In genomic region chrX:2503591-2504500, GRCh38 we compare ENCODE assay signal across 20 cellular contexts. TPM values are rescaled to one million over a fixed set of nuclear protein-coding genes. Genes with fewer than 3 reads are reported as not detected.
DNase-seq lines count a peak whose midpoint lies in the region; ATAC-seq and TF ChIP-seq lines count a peak whose summit lies in the region.
"Had no signal": no experiment of that assay in that cellular context is flagged by ENCODE, and none has a peak within 500 bp of the region (broad histone marks: within the 10 kb centered on the region; RNA-seq: fewer than 3 reads in every experiment).

No MANE protein-coding gene starts in this region.

- no peaks in the 10 kb centered on the region for H3K9me3 Mint-ChIP-seq in activated CD8-positive, alpha-beta memory T cell treated with anti-CD3 and anti-CD28 coated beads, Interleukin-2, amount 10 ng/mL, durations not matched to agents 7 days and 5 days (ENCODE audit: low read depth)
- H3K9me3 Mint-ChIP-seq in activated B cell treated with CpG ODN at 0.5 μM for 24 hours, result no peaks in the 10 kb centered on the region
- H3K9me3 Mint-ChIP-seq in progenitor cell of endocrine pancreas (ENCODE audit: low read depth), result no peaks in the 10 kb centered on the region
- H3K9me3 Mint-ChIP-seq: activated CD8-positive, alpha-beta T cell treated with anti-CD3 and anti-CD28 coated beads for 36 hours; activated naive CD4-positive, alpha-beta T cell treated with anti-CD3 and anti-CD28 coated beads, Interleukin-2, amount 50 U/mL, for 72 hours; activated T-cell treated with anti-CD3 and anti-CD28 coated beads, Interleukin-2, amount 50 U/mL, for 4 hours; effector memory CD8-positive, alpha-beta T cell had no signal

- no peak overlapping the region for H3K18ac ChIP-seq in mesenchymal stem cell (ENCODE audit: low read depth in 1 of 2, low read length in 2 of 2)

- intact Hi-C loops in activated B cell treated with CpG ODN at 0.5 μM for 24 hours (cut with micrococcal nuclease), result loop anchor here (5.0 kb wide), 2 partner anchors 188 to 1052 kb away; partner anchors contain the start of genes ASMTL and CD99

- ATAC-seq in activated CD8-positive, alpha-beta memory T cell treated with anti-CD3 and anti-CD28 coated beads, Interleukin-2, amount 10 ng/mL, durations not matched to agents 7 days and 5 days, result no peak
- ATAC-seq in activated B cell treated with CpG ODN at 0.5 μM for 24 hours (ENCODE audit: low read depth), result no peak
- ATAC-seq: activated CD8-positive, alpha-beta T cell treated with anti-CD3 and anti-CD28 coated beads for 36 hours; activated naive CD4-positive, alpha-beta T cell treated with anti-CD3 and anti-CD28 coated beads, Interleukin-2, amount 50 U/mL, for 72 hours; activated T-cell treated with anti-CD3 and anti-CD28 coated beads, Interleukin-2, amount 50 U/mL, for 4 hours; effector memory CD8-positive, alpha-beta T cell; HCT116 had no signal

- H3K4me3 ChIP-seq in mesenchymal stem cell (ENCODE audit: insufficient read depth in 1 of 2, low read depth in 1 of 2, low read length in 2 of 2), result no peak overlapping the region
- H3K4me3 ChIP-seq: esophagus muscularis mucosa had no signal

- no peaks in the 10 kb centered on the region for H3K36me3 ChIP-seq in mesenchymal stem cell (ENCODE audit: control insufficient read depth in 1 of 2, insufficient read depth in 2 of 2, low read depth in 1 of 2, low read length in 2 of 2)
- H3K36me3 ChIP-seq: esophagus muscularis mucosa had no signal

- no peak overlapping the region for H2BK5ac ChIP-seq in mesenchymal stem cell (ENCODE audit: low read depth, low read length, poor library complexity, severe bottlenecking)

- no peak overlapping the region for H2AFZ ChIP-seq in mesenchymal stem cell (ENCODE audit: low read depth, low read length)

- 93% methylated on average over 8 of the region's 13 CpGs for WGBS in mesenchymal stem cell

- POLR2A ChIA-PET in activated B cell treated with CpG ODN at 0.5 μM for 24 hours (lab: Charles Lee), result no interaction called here

- H3K14ac ChIP-seq in mesenchymal stem cell (ENCODE audit: low read length in 2 of 2), result no peak overlapping the region

- H4K91ac ChIP-seq in mesenchymal stem cell (ENCODE audit: low read length), result no peak overlapping the region

- H2BK120ac ChIP-seq in mesenchymal stem cell (ENCODE audit: low read depth, low read length), result no peak overlapping the region

- H3K9ac ChIP-seq in mesenchymal stem cell (ENCODE audit: low read length), result no peak overlapping the region

- H3K4me1 ChIP-seq in mesenchymal stem cell (ENCODE audit: control insufficient read depth, insufficient read depth, low read depth, low read length), result peaks cover 16% of the 10 kb centered on the region

- no peaks in the 10 kb centered on the region for H3K79me1 ChIP-seq in mesenchymal stem cell (replicated peaks; ENCODE audit: low read length, poor library complexity, severe bottlenecking)

- peak overlapping the region; percentile 18 for H2AK5ac ChIP-seq in mesenchymal stem cell (ENCODE audit: low read length, severe bottlenecking)

- no peaks in the 10 kb centered on the region for H3K27me3 Mint-ChIP-seq in activated CD8-positive, alpha-beta memory T cell treated with anti-CD3 and anti-CD28 coated beads, Interleukin-2, amount 10 ng/mL, durations not matched to agents 7 days and 5 days
- H3K27me3 Mint-ChIP-seq in activated B cell treated with CpG ODN at 0.5 μM for 24 hours, result no peaks in the 10 kb centered on the region
- H3K27me3 Mint-ChIP-seq in progenitor cell of endocrine pancreas, result no peaks in the 10 kb centered on the region
- H3K27me3 Mint-ChIP-seq: activated CD8-positive, alpha-beta T cell treated with anti-CD3 and anti-CD28 coated beads for 36 hours had no signal

- CTCF ChIA-PET in activated CD8-positive, alpha-beta memory T cell treated with anti-CD3 and anti-CD28 coated beads, Interleukin-2, amount 10 ng/mL, durations not matched to agents 7 days and 5 days (lab: Charles Lee), result no interaction called here
- CTCF ChIA-PET in activated B cell treated with CpG ODN at 0.5 μM for 24 hours (lab: Charles Lee), result no interaction called here

- no peak overlapping the region for H4K8ac ChIP-seq in mesenchymal stem cell (ENCODE audit: low read length)

- H3K4ac ChIP-seq in mesenchymal stem cell (ENCODE audit: low read depth in 1 of 2, low read length in 2 of 2), result no peak overlapping the region

- TF ChIP-seq CTCF in activated B cell treated with CpG ODN at 0.5 μM for 24 hours (IDR thresholded peaks at IDR 0.05) (no peak), progenitor cell of endocrine pancreas (IDR thresholded peaks at IDR 0.05; ENCODE audit: unreplicated experiment) (no peak)

- H3K4me3 Mint-ChIP-seq in activated CD8-positive, alpha-beta memory T cell treated with anti-CD3 and anti-CD28 coated beads, Interleukin-2, amount 10 ng/mL, durations not matched to agents 7 days and 5 days, result no peak overlapping the region
- peak overlapping the region; percentile 44 for H3K4me3 Mint-ChIP-seq in activated B cell treated with CpG ODN at 0.5 μM for 24 hours
- H3K4me3 Mint-ChIP-seq in progenitor cell of endocrine pancreas (ENCODE audit: low read depth), result no peak overlapping the region
- H3K4me3 Mint-ChIP-seq: activated CD8-positive, alpha-beta T cell treated with anti-CD3 and anti-CD28 coated beads for 36 hours; activated T-cell treated with anti-CD3 and anti-CD28 coated beads, Interleukin-2, amount 50 U/mL, for 4 hours; effector memory CD8-positive, alpha-beta T cell had no signal

- peak; percentile 41 for DNase-seq in activated CD8-positive, alpha-beta memory T cell treated with anti-CD3 and anti-CD28 coated beads for 24 hours
- no peak for DNase-seq in activated CD8-positive, alpha-beta memory T cell treated with anti-CD3 and anti-CD28 coated beads, Interleukin-2, amount 10 ng/mL, durations not matched to agents 7 days and 5 days
- DNase-seq in activated B cell treated with CpG ODN at 0.5 μM for 24 hours (no peak), mesenchymal stem cell (no peak), progenitor cell of endocrine pancreas (ENCODE audit: low spot score, unreplicated experiment) (no peak), NOMO-1 (lab: John Stamatoyannopoulos, UW; ENCODE audit: unreplicated experiment in 2 of 2) (no peak), 8988T (no peak), NCI-H2081 treated with DMSO at 0.1 percent for 48 hours (lab: John Stamatoyannopoulos, UW) (no peak)
- DNase-seq: activated CD8-positive, alpha-beta T cell treated with anti-CD3 and anti-CD28 coated beads for 36 hours; activated T-cell treated with anti-CD3 and anti-CD28 coated beads, Interleukin-2, amount 50 U/mL, for 4 hours; effector memory CD8-positive, alpha-beta T cell; hypothalamus; islet precursor cell; NCI-H2171; NCI-H524 treated with DMSO at 0.1 percent for 48 hours; T-helper 2 cell had no signal

- H3K4me2 ChIP-seq in mesenchymal stem cell (ENCODE audit: low read length, poor library complexity, severe bottlenecking), result no peak overlapping the region

- peaks cover 0 to 7% of the 10 kb centered on the region in 2 experiments for H3K27me3 ChIP-seq in mesenchymal stem cell (ENCODE audit: control insufficient read depth in 1 of 2, insufficient read depth in 1 of 2, low read length in 2 of 2)
- H3K27me3 ChIP-seq: esophagus muscularis mucosa had no signal

- peaks cover 1% of the 10 kb centered on the region for H3K36me3 Mint-ChIP-seq in activated CD8-positive, alpha-beta memory T cell treated with anti-CD3 and anti-CD28 coated beads, Interleukin-2, amount 10 ng/mL, durations not matched to agents 7 days and 5 days
- H3K36me3 Mint-ChIP-seq in activated B cell treated with CpG ODN at 0.5 μM for 24 hours (ENCODE audit: low read depth) (no peaks in the 10 kb centered on the region), progenitor cell of endocrine pancreas (ENCODE audit: insufficient read depth) (no peaks in the 10 kb centered on the region)
- H3K36me3 Mint-ChIP-seq: activated naive CD4-positive, alpha-beta T cell treated with anti-CD3 and anti-CD28 coated beads, Interleukin-2, amount 50 U/mL, for 72 hours had no signal

- H3K4me1 Mint-ChIP-seq in activated CD8-positive, alpha-beta memory T cell treated with anti-CD3 and anti-CD28 coated beads, Interleukin-2, amount 10 ng/mL, durations not matched to agents 7 days and 5 days, result peaks cover 13% of the 10 kb centered on the region
- H3K4me1 Mint-ChIP-seq in activated B cell treated with CpG ODN at 0.5 μM for 24 hours (peaks cover 14% of the 10 kb centered on the region), progenitor cell of endocrine pancreas (ENCODE audit: low read depth) (peaks cover 17% of the 10 kb centered on the region)

- no peak overlapping the region for H3K27ac Mint-ChIP-seq in activated CD8-positive, alpha-beta memory T cell treated with anti-CD3 and anti-CD28 coated beads, Interleukin-2, amount 10 ng/mL, durations not matched to agents 7 days and 5 days
- H3K27ac Mint-ChIP-seq in activated B cell treated with CpG ODN at 0.5 μM for 24 hours (no peak overlapping the region), progenitor cell of endocrine pancreas (peak overlapping the region; percentile 26)
- H3K27ac Mint-ChIP-seq: activated naive CD4-positive, alpha-beta T cell treated with anti-CD3 and anti-CD28 coated beads, Interleukin-2, amount 50 U/mL, for 72 hours had no signal

- no peak overlapping the region for H2BK15ac ChIP-seq in mesenchymal stem cell (ENCODE audit: low read depth, poor library complexity, severe bottlenecking)

- H3K23ac ChIP-seq in mesenchymal stem cell (ENCODE audit: low read length in 2 of 2), result no peak overlapping the region

- H2BK12ac ChIP-seq in mesenchymal stem cell (ENCODE audit: low read length in 2 of 2), result no peak overlapping the region

- H3K9me3 ChIP-seq in mesenchymal stem cell (ENCODE audit: control insufficient read depth, low read length), result no peaks in the 10 kb centered on the region
- H3K9me3 ChIP-seq: esophagus muscularis mucosa had no signal

- no peak overlapping the region for H3K27ac ChIP-seq in mesenchymal stem cell (ENCODE audit: low read length, poor library complexity, severe bottlenecking)
- H3K27ac ChIP-seq: esophagus muscularis mucosa, VCaP had no signal

RNA-seq across cellular contexts. Expression of gene DHRSX, which starts 3.1 kb away (rescaled TPM):
- total RNA-seq in activated CD8-positive, alpha-beta memory T cell treated with anti-CD3 and anti-CD28 coated beads, Interleukin-2, amount 10 ng/mL, durations not matched to agents 7 days and 5 days, result 10 to 100 TPM; 21.1 to 22.5 TPM
- total RNA-seq in activated B cell treated with CpG ODN at 0.5 μM for 24 hours (23.2 and 28.3 TPM in 2 replicates), progenitor cell of endocrine pancreas (61.0 and 65.4 TPM in 2 replicates)
- 30.6 TPM for polyA plus RNA-seq in mesenchymal stem cell (2013, experiment 1 of 2)
- 31.1 TPM for polyA plus RNA-seq in mesenchymal stem cell (2013, experiment 2 of 2)

RNA-seq across cellular contexts. Expression of gene ZBED1, which starts 3.1 kb away (rescaled TPM):
- total RNA-seq in activated CD8-positive, alpha-beta memory T cell treated with anti-CD3 and anti-CD28 coated beads, Interleukin-2, amount 10 ng/mL, durations not matched to agents 7 days and 5 days, result 10 to 100 TPM; 31.7 to 34.9 TPM
- 49.5 and 50.1 TPM in 2 replicates for total RNA-seq in activated B cell treated with CpG ODN at 0.5 μM for 24 hours
- polyA plus RNA-seq in mesenchymal stem cell (2013, experiment 1 of 2), result 13.8 TPM
- polyA plus RNA-seq in mesenchymal stem cell (2013, experiment 2 of 2), result 14.2 TPM
- total RNA-seq in progenitor cell of endocrine pancreas, result 57.5 and 59.6 TPM in 2 replicates
